Comparison of ENCODE assay signal across 2 cellular contexts in the genomic region with DNA sequence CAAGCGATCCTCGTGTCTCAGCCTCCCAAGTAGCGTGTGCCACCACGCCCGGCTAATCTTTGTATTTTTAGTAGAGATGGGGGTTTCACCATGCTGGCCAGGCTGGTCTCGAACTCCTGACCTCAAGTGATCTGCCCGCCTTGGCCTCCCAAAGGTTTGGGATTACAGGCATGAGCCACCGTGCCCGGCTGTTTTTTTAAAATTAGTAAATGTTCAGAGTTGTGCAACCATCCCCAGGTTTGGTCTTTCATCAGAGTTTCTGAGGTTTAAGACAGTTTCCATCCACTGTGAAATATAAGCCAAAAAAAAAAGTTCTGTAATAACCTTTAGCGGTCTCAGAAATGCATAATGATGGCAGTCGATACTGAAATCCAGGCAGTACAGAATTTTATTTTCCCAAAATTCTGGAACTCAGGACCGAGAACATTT.
TF ChIP-seq lines count a peak whose summit lies in the region.

No MANE protein-coding gene starts in this region.

TF ChIP-seq in HCT116, 20 proteins besides CTCF, POLR2A, EP300 and RAD21 (continued from another document):
- TF ChIP-seq REST (IDR thresholded peaks at IDR 0.05; ENCODE audit: low read depth) (no peak), TCF7L2 (IDR thresholded peaks at IDR 0.05; ENCODE audit: borderline replicate concordance, extremely low read depth, insufficient read depth, insufficient read length) (no peak), EZH2phosphoT487 (IDR thresholded peaks at IDR 0.05; ENCODE audit: borderline replicate concordance) (no peak), ATF3 (IDR thresholded peaks at IDR 0.05) (no peak), MAX (IDR thresholded peaks at IDR 0.05) (no peak), EGR1 (IDR thresholded peaks at IDR 0.05; ENCODE audit: low read depth) (no peak), ELF1 (IDR thresholded peaks at IDR 0.05; ENCODE audit: borderline replicate concordance, low read depth) (no peak), SIN3A (IDR thresholded peaks at IDR 0.05; ENCODE audit: low read depth) (no peak), EZH2 (IDR thresholded peaks at IDR 0.05) (no peak), YY1 (IDR thresholded peaks at IDR 0.05; ENCODE audit: extremely low read depth, insufficient replicate concordance, low read depth, low read length) (no peak)
- TF ChIP-seq, protein P1, sequence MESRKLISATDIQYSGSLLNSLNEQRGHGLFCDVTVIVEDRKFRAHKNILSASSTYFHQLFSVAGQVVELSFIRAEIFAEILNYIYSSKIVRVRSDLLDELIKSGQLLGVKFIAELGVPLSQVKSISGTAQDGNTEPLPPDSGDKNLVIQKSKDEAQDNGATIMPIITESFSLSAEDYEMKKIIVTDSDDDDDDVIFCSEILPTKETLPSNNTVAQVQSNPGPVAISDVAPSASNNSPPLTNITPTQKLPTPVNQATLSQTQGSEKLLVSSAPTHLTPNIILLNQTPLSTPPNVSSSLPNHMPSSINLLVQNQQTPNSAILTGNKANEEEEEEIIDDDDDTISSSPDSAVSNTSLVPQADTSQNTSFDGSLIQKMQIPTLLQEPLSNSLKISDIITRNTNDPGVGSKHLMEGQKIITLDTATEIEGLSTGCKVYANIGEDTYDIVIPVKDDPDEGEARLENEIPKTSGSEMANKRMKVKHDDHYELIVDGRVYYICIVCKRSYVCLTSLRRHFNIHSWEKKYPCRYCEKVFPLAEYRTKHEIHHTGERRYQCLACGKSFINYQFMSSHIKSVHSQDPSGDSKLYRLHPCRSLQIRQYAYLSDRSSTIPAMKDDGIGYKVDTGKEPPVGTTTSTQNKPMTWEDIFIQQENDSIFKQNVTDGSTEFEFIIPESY (IDR thresholded peaks at IDR 0.05; ENCODE audit: extremely low read depth, insufficient replicate concordance, low read length), result no peak

TF ChIP-seq in neural cell, 6 proteins besides CTCF, POLR2A, EP300 and RAD21 (continued from another document):
- TF ChIP-seq REST (IDR thresholded peaks at IDR 0.05; ENCODE audit: borderline replicate concordance) (no peak), TAF1 (IDR thresholded peaks at IDR 0.05; ENCODE audit: low read depth) (no peak), SMC3 (conservative IDR thresholded peaks at IDR 0.05; ENCODE audit: poor library complexity) (no peak), EZH2 (IDR thresholded peaks at IDR 0.05; ENCODE audit: borderline replicate concordance, insufficient read depth, low read length, poor library complexity, severe bottlenecking) (no peak)
TF ChIP-seq in neural cell: peak in this region for 0.
